In genomic region chr1:87586501-87586900, GRCh38 we compare ENCODE assay signal across 6 cellular contexts.
"Had no signal": no experiment of that assay in that cellular context is flagged by ENCODE, and none has a peak within 500 bp of the region (broad histone marks: within the 10 kb centered on the region; RNA-seq: fewer than 3 reads in every experiment).

No MANE protein-coding gene starts in this region.

- H3K9me3 Mint-ChIP-seq: IgD-negative memory B cell had no signal

- H3K27me3 Mint-ChIP-seq: IgD-negative memory B cell had no signal

- H3K4me3 ChIP-seq: K562 had no signal

- DNase-seq: IMR-90, KBM-7 had no signal

- ATAC-seq: HepG2, K562 had no signal

- H3K27ac ChIP-seq: HL-60 had no signal
